Comparison of ENCODE assay signal across 8 cellular contexts in genomic region chr5:172059661-172060100, GRCh38. TPM values are rescaled to one million over a fixed set of nuclear protein-coding genes. Genes with fewer than 3 reads are reported as not detected.
A peak's percentile ranks its signal among the peaks of the same experiment; 100 is the strongest.
DNase-seq lines count a peak whose midpoint lies in the region; ATAC-seq and TF ChIP-seq lines count a peak whose summit lies in the region.

No MANE protein-coding gene starts in this region.

- no peak overlapping the region for H3K27ac Mint-ChIP-seq in osteocyte (ENCODE audit: unreplicated experiment)

- no peak for ATAC-seq in HG03378 (IDR thresholded peaks at IDR 0.05; ENCODE audit: unreplicated experiment)
- ATAC-seq in GM18861 (IDR thresholded peaks at IDR 0.05; ENCODE audit: unreplicated experiment), result no peak

- DNase-seq in GM06990 (ENCODE audit: extremely low read depth, insufficient read length), result no peak
- DNase-seq in Karpas-422, result peak; percentile 59
- DNase-seq in dermis blood vessel endothelial cell, result peak; percentile 64
- no peak for DNase-seq in osteocyte (ENCODE audit: extremely low spot score, unreplicated experiment)
- no peak for DNase-seq in stimulated activated CD4-positive, alpha-beta T cell treated with anti-CD3 and anti-CD28 coated beads, Interleukin-4, amount 100 ng/mL, for 24 hours
- no peak for DNase-seq in KG1 (lab: John Stamatoyannopoulos, UW)

- H3K4me1 Mint-ChIP-seq in osteocyte (ENCODE audit: unreplicated experiment), result no peaks in the 10 kb centered on the region

- H3K9me3 ChIP-seq in Karpas-422 (ENCODE audit: low read length), result no peaks in the 10 kb centered on the region

- no peaks in the 10 kb centered on the region for H3K4me1 ChIP-seq in Karpas-422 (ENCODE audit: low read length)

- no peaks in the 10 kb centered on the region for H4K20me1 ChIP-seq in Karpas-422 (ENCODE audit: insufficient read depth, low read depth, low read length)

- peaks cover 67% of the 10 kb centered on the region for H3K36me3 Mint-ChIP-seq in osteocyte (ENCODE audit: unreplicated experiment)

- TF ChIP-seq CTCF in GM06990 (IDR thresholded peaks at IDR 0.05; ENCODE audit: insufficient read depth, low read length, poor library complexity, severe bottlenecking), result peak; percentile 58
- TF ChIP-seq CTCF in osteocyte (IDR thresholded peaks at IDR 0.05), result peak; percentile 65

- H3K9ac ChIP-seq in Karpas-422 (ENCODE audit: low read length), result no peak overlapping the region

- H3K79me2 ChIP-seq in Karpas-422 (ENCODE audit: low read length), result no peaks in the 10 kb centered on the region

- no peaks in the 10 kb centered on the region for H3K27me3 Mint-ChIP-seq in osteocyte (ENCODE audit: unreplicated experiment)

- no peaks in the 10 kb centered on the region for H3K9me2 ChIP-seq in Karpas-422 (replicated peaks; ENCODE audit: insufficient read depth, low read length)

- no peak overlapping the region for H3K4me3 ChIP-seq in GM06990 (replicated peaks; ENCODE audit: low read depth, low read length)
- H3K4me3 ChIP-seq in Karpas-422 (ENCODE audit: low read length), result no peak overlapping the region

- H2AFZ ChIP-seq in Karpas-422 (ENCODE audit: low read length), result no peak overlapping the region

- H3K9me3 Mint-ChIP-seq in osteocyte (ENCODE audit: unreplicated experiment), result no peaks in the 10 kb centered on the region

- H3K36me3 ChIP-seq in GM06990 (ENCODE audit: control insufficient read depth, insufficient read depth, low read length) (peaks cover 53% of the 10 kb centered on the region), Karpas-422 (ENCODE audit: insufficient read depth, low read length) (peaks cover 23% of the 10 kb centered on the region)

- H3K4me3 Mint-ChIP-seq in osteocyte (ENCODE audit: unreplicated experiment), result no peak overlapping the region

- H3K27me3 ChIP-seq in GM06990 (replicated peaks; ENCODE audit: control insufficient read depth, insufficient read depth, low read length), result no peaks in the 10 kb centered on the region
- no peaks in the 10 kb centered on the region for H3K27me3 ChIP-seq in Karpas-422 (ENCODE audit: low read length)

- no peak overlapping the region for H3K4me2 ChIP-seq in Karpas-422 (ENCODE audit: low read depth, low read length, poor library complexity, severe bottlenecking)

- no peak overlapping the region for H3K27ac ChIP-seq in Karpas-422 (ENCODE audit: low read length)

RNA-seq across cellular contexts. Expression of gene FBXW11, which starts 53.2 kb away (rescaled TPM):
- total RNA-seq in Karpas-422 (2014; rRNA removed; shearing (Covaris generic); ENCODE audit: low replicate concordance), result 52.3 and 72.9 TPM in 2 replicates
- total RNA-seq in dermis blood vessel endothelial cell (81.4 and 90.4 TPM in 2 replicates), osteocyte (60.1 and 61.4 TPM in 2 replicates)

Comparison
In these comparisons a context has a peak if more than half of its experiments do, and no peak if none do; other contexts are left out.
1. DNase-seq: peak in Karpas-422 (single experiment) and dermis blood vessel endothelial cell (single experiment); none in GM06990 (single experiment), osteocyte (single experiment), stimulated activated CD4-positive, alpha-beta T cell treated with anti-CD3 and anti-CD28 coated beads, Interleukin-4, amount 100 ng/mL, for 24 hours (single experiment) and KG1 (single experiment).